In genomic region chr14:54776361-54777001, GRCh38 we compare ENCODE assay signal across 8 cellular contexts.
DNase-seq lines count a peak whose midpoint lies in the region; ATAC-seq and TF ChIP-seq lines count a peak whose summit lies in the region.

No MANE protein-coding gene starts in this region.

- H3K36me3 ChIP-seq in CD8-positive, alpha-beta memory T cell (ENCODE audit: insufficient read depth, low read length), result no peaks in the 10 kb centered on the region
- no peaks in the 10 kb centered on the region for H3K36me3 ChIP-seq in ovary

- H3K4me3 Mint-ChIP-seq in CD8-positive, alpha-beta memory T cell, result peak overlapping the region in 6 of 7 donors; percentile 57 to 84 (median 67)
- H3K4me3 Mint-ChIP-seq in osteocyte (ENCODE audit: unreplicated experiment), result no peak overlapping the region

- H3K9me3 Mint-ChIP-seq in CD8-positive, alpha-beta memory T cell, result no peaks in the 10 kb centered on the region
- no peaks in the 10 kb centered on the region for H3K9me3 Mint-ChIP-seq in osteocyte (ENCODE audit: unreplicated experiment)

- no peaks in the 10 kb centered on the region for H3K9me3 ChIP-seq in CD8-positive, alpha-beta memory T cell (ENCODE audit: low read length)
- H3K9me3 ChIP-seq in ovary, result no peaks in the 10 kb centered on the region

- H3K4me1 Mint-ChIP-seq in CD8-positive, alpha-beta memory T cell, result peaks cover 25 to 33% (median 31%) of the 10 kb centered on the region in 3 donors
- peaks cover 53% of the 10 kb centered on the region for H3K4me1 Mint-ChIP-seq in osteocyte (ENCODE audit: unreplicated experiment)

- no peak overlapping the region for H3K4me3 ChIP-seq in CD8-positive, alpha-beta memory T cell (ENCODE audit: low read length)
- H3K4me3 ChIP-seq in choroid plexus epithelial cell (ENCODE audit: low read depth, low read length) (no peak overlapping the region), ovary (no peak overlapping the region)

- 55 to 66% (median 65%) methylated on average over 12 of the region's 12 CpGs for WGBS in ovary, 3 donors

- TF ChIP-seq CTCF in choroid plexus epithelial cell (conservative IDR thresholded peaks at IDR 0.05; ENCODE audit: low read depth, low read length), result no peak
- no peak for TF ChIP-seq CTCF in osteocyte (IDR thresholded peaks at IDR 0.05)
- TF ChIP-seq CTCF in ovary (IDR thresholded peaks at IDR 0.05), result no peak

- CTCF ChIA-PET in CD8-positive, alpha-beta memory T cell (lab: Charles Lee), result interaction anchor here (0.7 to 6.4 kb wide), 5 partner anchors 8 to 211 kb away, joined by 3 to 114 read pairs (median 3); partner anchors contain the start of gene SAMD4A

- H3K27me3 ChIP-seq in CD8-positive, alpha-beta memory T cell (ENCODE audit: insufficient read depth, low read length, poor library complexity, severe bottlenecking), result no peaks in the 10 kb centered on the region
- H3K27me3 ChIP-seq in ovary, result no peaks in the 10 kb centered on the region

- POLR2A ChIA-PET in CD8-positive, alpha-beta memory T cell (lab: Charles Lee), result interaction anchor here (1.0 to 2.5 kb wide), 2 partner anchors 210 to 213 kb away, joined by 5 to 10 read pairs; partner anchors contain the start of gene SAMD4A

- peak; percentile 6 to 53 (median 27) for DNase-seq in CD8-positive, alpha-beta memory T cell
- peak; percentile 32 for DNase-seq in HT1080 (ENCODE audit: low read depth)
- peak; percentile 52 for DNase-seq in choroid plexus epithelial cell (ENCODE audit: low read depth)
- no peak for DNase-seq in osteocyte (ENCODE audit: extremely low spot score, unreplicated experiment)
- no peak for DNase-seq in ovary
- no peak for DNase-seq in DMS114 treated with DMSO at 0.1 percent for 48 hours (lab: John Stamatoyannopoulos, UW; ENCODE audit: unreplicated experiment)
- DNase-seq in NCI-H2196 treated with DMSO at 0.1 percent for 48 hours (lab: John Stamatoyannopoulos, UW; ENCODE audit: unreplicated experiment), result no peak

- ATAC-seq in activated CD4-positive, CD25-positive, alpha-beta regulatory T cell treated with anti-CD3 and anti-CD28 coated beads, Interleukin-2, amount 50 U/mL, for 24 hours, result peak; percentile 3 to 18

- TF ChIP-seq POLR2A in ovary (IDR thresholded peaks at IDR 0.05), result no peak

- intact Hi-C loops in ovary (cut with DNase I), result loop anchor here in 1 of 4 donors (10.0 kb wide), 1 partner anchor 82 kb away; no protein-coding TSS in a partner anchor

- H3K27ac ChIP-seq in CD8-positive, alpha-beta memory T cell (ENCODE audit: low read depth, low read length), result no peak overlapping the region
- no peak overlapping the region for H3K27ac ChIP-seq in ovary

- H3K4me1 ChIP-seq in CD8-positive, alpha-beta memory T cell (ENCODE audit: insufficient read depth, low read length), result peaks cover 21% of the 10 kb centered on the region
- H3K4me1 ChIP-seq in ovary (ENCODE audit: insufficient read depth), result peaks cover 3% of the 10 kb centered on the region

- peak overlapping the region in 4 of 8 donors; percentile 17 to 87 (median 48) for H3K27ac Mint-ChIP-seq in CD8-positive, alpha-beta memory T cell
- peak overlapping the region; percentile 72 for H3K27ac Mint-ChIP-seq in osteocyte (ENCODE audit: unreplicated experiment)

- H3K36me3 Mint-ChIP-seq in CD8-positive, alpha-beta memory T cell, result no peaks in the 10 kb centered on the region
- peaks cover 14% of the 10 kb centered on the region for H3K36me3 Mint-ChIP-seq in osteocyte (ENCODE audit: unreplicated experiment)

- H3K27me3 Mint-ChIP-seq in CD8-positive, alpha-beta memory T cell, result peaks cover 12 to 16% of the 10 kb centered on the region in 2 donors
- no peaks in the 10 kb centered on the region for H3K27me3 Mint-ChIP-seq in osteocyte (ENCODE audit: unreplicated experiment)

- no peak for TF ChIP-seq EP300 in ovary (IDR thresholded peaks at IDR 0.05)

Comparison
In these comparisons a context has a peak if more than half of its experiments do, and no peak if none do; other contexts are left out.
1. DNase-seq: peak in CD8-positive, alpha-beta memory T cell (5 of 5), HT1080 (single experiment) and choroid plexus epithelial cell (single experiment); none in osteocyte (single experiment), ovary (0 of 5), DMS114 treated with DMSO at 0.1 percent for 48 hours (single experiment) and NCI-H2196 treated with DMSO at 0.1 percent for 48 hours (single experiment).